ENCODE assay signal across 9 cellular contexts in the genomic region with DNA sequence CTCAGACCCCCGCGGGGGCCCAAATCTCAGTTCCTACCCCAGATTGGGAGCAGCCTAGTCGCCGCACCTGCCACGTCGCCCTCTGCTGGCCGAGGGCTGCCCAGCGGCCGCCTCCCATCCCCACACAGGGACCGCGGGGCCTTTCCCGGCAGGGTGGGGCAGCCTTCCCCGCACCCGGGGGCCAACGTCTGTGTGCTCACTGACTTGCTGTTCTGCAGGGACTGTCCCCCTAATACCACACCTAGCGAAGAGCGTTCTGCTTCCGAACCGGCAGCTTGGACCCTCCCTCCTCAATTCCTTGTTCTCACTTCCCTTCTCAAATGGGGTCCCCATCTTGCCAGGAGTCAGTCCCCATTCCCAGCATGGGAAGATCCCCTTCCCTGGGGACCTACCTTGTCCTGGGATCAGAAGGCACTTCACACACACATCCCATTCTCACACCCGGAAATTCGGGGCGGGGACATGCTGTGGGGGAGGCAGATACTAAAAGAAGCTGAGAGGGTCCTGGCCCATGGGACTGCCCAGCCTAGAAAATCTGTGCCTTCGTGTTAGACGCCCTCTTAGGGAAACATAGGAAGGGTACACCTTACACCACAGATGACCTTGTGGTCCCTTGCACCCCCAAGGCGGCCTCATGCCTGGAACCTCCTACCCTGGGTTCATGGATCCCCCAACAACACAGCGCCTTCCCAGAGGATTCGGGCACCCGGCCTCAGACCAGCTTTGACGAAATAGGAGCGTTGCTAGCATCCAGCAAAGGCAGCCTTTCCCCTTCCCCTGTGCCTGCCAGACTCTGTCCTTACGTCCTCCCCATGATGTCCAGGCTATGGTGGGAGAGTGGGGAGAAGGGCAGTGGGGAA. TPM values are rescaled to one million over a fixed set of nuclear protein-coding genes. Genes with fewer than 3 reads are reported as not detected.
DNase-seq lines count a peak whose midpoint lies in the region; ATAC-seq, FAIRE-seq and TF ChIP-seq lines count a peak whose summit lies in the region.
"Had no signal": no experiment of that assay in that cellular context is flagged by ENCODE, and none has a peak within 500 bp of the region (broad histone marks: within the 10 kb centered on the region; RNA-seq: fewer than 3 reads in every experiment).

No MANE protein-coding gene starts in this region.

- WGBS in pancreas, 2 donors: 31 to 45% methylated on average over 28 to 31 of the region's 31 CpGs

- FAIRE-seq in pancreas (lab: Jason Lieb, UNC): no peak

- intact Hi-C loops in CD14-positive monocyte (cut with micrococcal nuclease) (loop anchor here (5.0 kb wide), 3 partner anchors 34 to 59 kb away; partner anchors contain the start of gene ANKRD33 (in 1 of the 2)), pancreas (cut with DNase I) (loop anchor here in 1 of 3 donors (5.0 kb wide), 1 partner anchor 59 kb away; no protein-coding TSS in a partner anchor)

- H3K4me1 ChIP-seq in MM.1S (ENCODE audit: low read length) (peaks cover 5% of the 10 kb centered on the region), pancreas (peaks cover 0 to 8% (median 0%) of the 10 kb centered on the region in 3 donors)

- peak overlapping the region; percentile 30 for H3K4me3 ChIP-seq in MM.1S (ENCODE audit: low read length)
- H3K4me3 ChIP-seq in fibroblast of villous mesenchyme (ENCODE audit: low read depth, low read length): peak overlapping the region; percentile 2
- H3K4me3 ChIP-seq in pancreas: no peak overlapping the region

- H3K9me3 ChIP-seq in MM.1S (replicated peaks; ENCODE audit: insufficient read depth, low read length) (no peaks in the 10 kb centered on the region), pancreas (no peaks in the 10 kb centered on the region)

- H3F3A ChIP-seq in MM.1S (ENCODE audit: insufficient read depth, low read length): no peaks in the 10 kb centered on the region

- peak overlapping the region; percentile 12; the same call in 1 of the 2 replicates for H2AFZ ChIP-seq in MM.1S (ENCODE audit: low read length)

- peak overlapping the region; percentile 59 to 83 for H3K4me3 Mint-ChIP-seq in CD14-positive monocyte
- H3K4me3 Mint-ChIP-seq in type B pancreatic cell: no peak overlapping the region

- no peak overlapping the region for H3K27ac ChIP-seq in MM.1S (ENCODE audit: low read length)
- H3K27ac ChIP-seq in pancreas: peak overlapping the region in 2 of 4 donors; percentile 35 to 74

- no peaks in the 10 kb centered on the region for H3K9me2 ChIP-seq in MM.1S (replicated peaks; ENCODE audit: insufficient read depth, low read length)

- no peak overlapping the region for H3K9ac ChIP-seq in MM.1S (ENCODE audit: low read length)

- peak; percentile 55 to 80 (median 75) for ATAC-seq in pancreas
- ATAC-seq in GM21576 (IDR thresholded peaks at IDR 0.05; ENCODE audit: unreplicated experiment): no peak

- H3K36me3 Mint-ChIP-seq in CD14-positive monocyte (peaks cover 6 to 17% of the 10 kb centered on the region in 2 donors), type B pancreatic cell (no peaks in the 10 kb centered on the region)

- H3K79me2 ChIP-seq in MM.1S (ENCODE audit: low read length): no peaks in the 10 kb centered on the region

- H3K27me3 Mint-ChIP-seq in CD14-positive monocyte (ENCODE audit: low read depth in 3 of 3) (peaks cover 2 to 6% (median 3%) of the 10 kb centered on the region in 3 donors), type B pancreatic cell (no peaks in the 10 kb centered on the region)

- DNase-seq in CD14-positive monocyte (ENCODE audit: low spot score) (no peak), MM.1S (peak; percentile 26), fibroblast of villous mesenchyme (ENCODE audit: low read depth) (no peak), pancreas (peak in 4 of 6 donors; percentile 50 to 83 (median 70)), type B pancreatic cell (ENCODE audit: extremely low spot score, unreplicated experiment) (no peak), SIG-M5 (lab: John Stamatoyannopoulos, UW) (no peak)
- DNase-seq in activated T-cell treated with anti-CD3 and anti-CD28 coated beads, Interleukin-2, amount 50 U/mL, for 1 hour: peak; percentile 69

- peaks cover 0 to 3% (median 0%) of the 10 kb centered on the region in 7 donors for H3K9me3 Mint-ChIP-seq in CD14-positive monocyte
- H3K9me3 Mint-ChIP-seq in type B pancreatic cell: no peaks in the 10 kb centered on the region

- H3K27me3 ChIP-seq in MM.1S (replicated peaks; ENCODE audit: insufficient read depth, low read length): no peaks in the 10 kb centered on the region
- H3K27me3 ChIP-seq in pancreas: no peaks in the 10 kb centered on the region

- peak; percentile 91 for TF ChIP-seq CTCF in CD14-positive monocyte (IDR thresholded peaks at IDR 0.05)
- TF ChIP-seq CTCF in MM.1S (IDR thresholded peaks at IDR 0.05; ENCODE audit: low read length): peak; percentile 84
- peak; percentile 79 for TF ChIP-seq CTCF in fibroblast of villous mesenchyme (IDR thresholded peaks at IDR 0.05; ENCODE audit: insufficient read depth, low read depth, low read length)
- peak; percentile 51 to 76 (median 72) for TF ChIP-seq CTCF in pancreas (IDR thresholded peaks at IDR 0.05)
- TF ChIP-seq CTCF in type B pancreatic cell (conservative IDR thresholded peaks at IDR 0.05): peak; percentile 82

- H3K4me1 Mint-ChIP-seq in CD14-positive monocyte (peaks cover 38% of the 10 kb centered on the region), type B pancreatic cell (ENCODE audit: unreplicated experiment) (peaks cover 28% of the 10 kb centered on the region)

- no peaks in the 10 kb centered on the region for H3K36me3 ChIP-seq in MM.1S (replicated peaks; ENCODE audit: insufficient read depth, low read length)
- H3K36me3 ChIP-seq in pancreas: no peaks in the 10 kb centered on the region

- no peaks in the 10 kb centered on the region for H4K20me1 ChIP-seq in MM.1S (ENCODE audit: insufficient read depth, low read length)

- H3K27ac Mint-ChIP-seq in CD14-positive monocyte (peak overlapping the region; percentile 93 to 98 (median 96)), type B pancreatic cell (no peak overlapping the region)

- peak overlapping the region; percentile 67; the same call in 1 of the 2 replicates for H3K4me2 ChIP-seq in MM.1S (ENCODE audit: low read depth, low read length)

RNA-seq across cellular contexts. Expression of gene ACVRL1, which starts 16.4 kb away (rescaled TPM):
- polyA plus RNA-seq in CD14-positive monocyte: 1 to 10 TPM; 1.5 to 2.0 TPM
- total RNA-seq in fibroblast of villous mesenchyme: 10.8 and 18.0 TPM in 2 replicates
- 10 to 100 TPM in 3 of 6 donors, 1 to 10 TPM in 3; 6.6 to 20.8 (median 12.3) TPM for total RNA-seq in pancreas
- 10 to 100 TPM; 10.1 to 16.1 TPM for polyA plus RNA-seq in pancreas
- total RNA-seq in type B pancreatic cell (ENCODE audit: low replicate concordance): 0.46 and 0.95 TPM in 2 replicates

RNA-seq across cellular contexts. Expression of gene ACVR1B, which starts 27.8 kb away (rescaled TPM):
- polyA plus RNA-seq in CD14-positive monocyte (1 to 10 TPM; 1.8 to 3.9 TPM), pancreas (10 to 100 TPM; 16.0 to 22.4 TPM)
- total RNA-seq in fibroblast of villous mesenchyme (6.4 and 6.5 TPM in 2 replicates), pancreas (10 to 100 TPM; 24.2 to 31.4 (median 27.8) TPM), type B pancreatic cell (ENCODE audit: low replicate concordance) (36.0 and 36.1 TPM in 2 replicates)

RNA-seq across cellular contexts. Expression of gene ANKRD33, which starts 35.8 kb away (rescaled TPM):
- polyA plus RNA-seq in CD14-positive monocyte (not detected), pancreas (not detected)
- total RNA-seq in fibroblast of villous mesenchyme (not detected in 2 replicates), pancreas (not detected), type B pancreatic cell (ENCODE audit: low replicate concordance) (0.51 and 0.62 TPM in 2 replicates)
- total RNA-seq: renal cortical epithelial cell had no signal

Comparison
In these comparisons a context has a peak if more than half of its experiments do, and no peak if none do; other contexts are left out.
1. DNase-seq: peak in MM.1S (single experiment), activated T-cell treated with anti-CD3 and anti-CD28 coated beads, Interleukin-2, amount 50 U/mL, for 1 hour (single experiment) and pancreas (4 of 6); none in CD14-positive monocyte (single experiment), fibroblast of villous mesenchyme (single experiment), type B pancreatic cell (single experiment) and SIG-M5 (single experiment).
2. H3K4me3 ChIP-seq: peak in MM.1S (single experiment) and fibroblast of villous mesenchyme (single experiment); none in pancreas (0 of 4).
3. Peak in every context shown above with its lines, with median percentiles within 50 percentile points of each other: CTCF ChIP-seq.